In the genomic region with DNA sequence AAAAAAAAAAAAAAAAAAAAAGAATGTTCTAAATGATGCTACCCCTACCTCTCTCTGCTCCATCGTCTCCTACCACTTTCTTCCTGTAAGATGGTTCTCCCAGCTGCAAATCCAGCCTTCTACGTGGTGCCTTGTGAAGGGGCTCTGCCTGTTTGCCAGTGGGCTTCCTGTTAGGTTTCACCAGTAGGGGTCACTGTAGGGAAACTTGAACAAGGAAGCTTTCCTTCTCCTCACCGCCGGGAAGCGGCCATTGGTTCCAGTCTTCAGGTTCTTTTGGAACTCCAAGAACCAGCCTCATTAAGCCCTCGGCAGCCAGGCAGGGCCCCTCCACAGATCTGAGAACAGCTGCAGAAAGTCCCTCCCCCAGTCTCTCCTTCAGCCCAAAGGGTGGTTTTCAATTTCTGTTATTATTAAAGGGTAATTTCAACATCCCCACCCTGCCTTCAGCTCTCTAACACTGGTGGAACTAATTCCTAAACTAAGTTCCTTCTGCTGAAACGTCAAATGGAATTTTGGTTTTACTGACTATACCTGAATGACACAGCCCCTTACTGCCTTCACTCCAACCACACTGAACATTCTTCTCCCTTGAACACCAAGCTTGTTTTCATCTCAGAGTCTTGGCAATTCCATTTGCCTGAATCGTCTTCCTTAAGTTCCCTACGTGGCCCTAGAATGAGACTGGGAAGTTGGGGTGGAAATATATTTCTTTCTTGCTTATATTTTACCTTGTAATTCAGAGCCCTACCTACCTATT, we compare ENCODE assay signal across 1 cellular context.
TF ChIP-seq lines count a peak whose summit lies in the region.

No MANE protein-coding gene starts in this region.

TF ChIP-seq in IMR-90, 13 proteins besides CTCF, POLR2A, EP300 and RAD21:
- TF ChIP-seq NFE2L2 (IDR thresholded peaks at IDR 0.05; ENCODE audit: low read depth, low read length), result no peak
- no peak for TF ChIP-seq CEBPB (IDR thresholded peaks at IDR 0.05; ENCODE audit: low read depth, low read length)
- no peak for TF ChIP-seq RCOR1 (IDR thresholded peaks at IDR 0.05; ENCODE audit: insufficient replicate concordance, low read length)
- no peak for TF ChIP-seq RFX5 (IDR thresholded peaks at IDR 0.05; ENCODE audit: low read depth, low read length)
- no peak for TF ChIP-seq MXI1 (IDR thresholded peaks at IDR 0.05; ENCODE audit: borderline replicate concordance, low read depth, low read length)
- TF ChIP-seq FOS (IDR thresholded peaks at IDR 0.05; ENCODE audit: low read depth, low read length), result no peak
- TF ChIP-seq, protein P1, sequence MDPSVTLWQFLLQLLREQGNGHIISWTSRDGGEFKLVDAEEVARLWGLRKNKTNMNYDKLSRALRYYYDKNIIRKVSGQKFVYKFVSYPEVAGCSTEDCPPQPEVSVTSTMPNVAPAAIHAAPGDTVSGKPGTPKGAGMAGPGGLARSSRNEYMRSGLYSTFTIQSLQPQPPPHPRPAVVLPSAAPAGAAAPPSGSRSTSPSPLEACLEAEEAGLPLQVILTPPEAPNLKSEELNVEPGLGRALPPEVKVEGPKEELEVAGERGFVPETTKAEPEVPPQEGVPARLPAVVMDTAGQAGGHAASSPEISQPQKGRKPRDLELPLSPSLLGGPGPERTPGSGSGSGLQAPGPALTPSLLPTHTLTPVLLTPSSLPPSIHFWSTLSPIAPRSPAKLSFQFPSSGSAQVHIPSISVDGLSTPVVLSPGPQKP (IDR thresholded peaks at IDR 0.05; ENCODE audit: borderline replicate concordance, low read depth, low read length), result no peak
- no peak for TF ChIP-seq CHD1 (IDR thresholded peaks at IDR 0.05; ENCODE audit: low read depth, low read length)
- TF ChIP-seq MAFK (IDR thresholded peaks at IDR 0.05; ENCODE audit: low read depth, low read length), result no peak
- no peak for TF ChIP-seq SMC3 (IDR thresholded peaks at IDR 0.05; ENCODE audit: low read depth, low read length)
- TF ChIP-seq MAZ (IDR thresholded peaks at IDR 0.05; ENCODE audit: borderline replicate concordance, low read depth, low read length), result no peak
- TF ChIP-seq, protein P2, sequence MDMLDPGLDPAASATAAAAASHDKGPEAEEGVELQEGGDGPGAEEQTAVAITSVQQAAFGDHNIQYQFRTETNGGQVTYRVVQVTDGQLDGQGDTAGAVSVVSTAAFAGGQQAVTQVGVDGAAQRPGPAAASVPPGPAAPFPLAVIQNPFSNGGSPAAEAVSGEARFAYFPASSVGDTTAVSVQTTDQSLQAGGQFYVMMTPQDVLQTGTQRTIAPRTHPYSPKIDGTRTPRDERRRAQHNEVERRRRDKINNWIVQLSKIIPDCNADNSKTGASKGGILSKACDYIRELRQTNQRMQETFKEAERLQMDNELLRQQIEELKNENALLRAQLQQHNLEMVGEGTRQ (IDR thresholded peaks at IDR 0.05; ENCODE audit: low read depth, low read length), result no peak
- TF ChIP-seq BHLHE40 (IDR thresholded peaks at IDR 0.05; ENCODE audit: low read depth, low read length), result no peak
